In genomic region chr17:80155600-80155999, GRCh38 we compare ENCODE assay signal across 4 cellular contexts.
TF ChIP-seq lines count a peak whose summit lies in the region.
"Not testable (repeated sequence)": the region's sequence is repeated elsewhere in the genome, so short reads cannot be mapped to it uniquely, and the experiment has no call there.

No MANE protein-coding gene starts in this region.

TF ChIP-seq in GM23338, 12 proteins besides CTCF, POLR2A, EP300 and RAD21:
- peak; percentile 64 for TF ChIP-seq CREB1 (CRISPR knock-in tag; IDR thresholded peaks at IDR 0.05; ENCODE audit: low read depth)
- peak; percentile 51; the same call in 1 of the 2 replicates for TF ChIP-seq ZNF331 (CRISPR knock-in tag; IDR thresholded peaks at IDR 0.05; ENCODE audit: low read depth)
TF ChIP-seq in GM23338: peak in this region for 2; not testable (repeated sequence) for 10.

TF ChIP-seq in Ishikawa, 13 proteins besides CTCF, POLR2A, EP300 and RAD21:
- TF ChIP-seq TEAD4 (IDR thresholded peaks at IDR 0.05) = 0 out of 2 replicates have a peak, but pooled peaks have one; percentile 18
- peak; percentile 21; the same call in 1 of the 2 replicates for TF ChIP-seq CEBPB (IDR thresholded peaks at IDR 0.05)

TF ChIP-seq in K562, 482 proteins besides CTCF, POLR2A, EP300 and RAD21:
- TF ChIP-seq CBX5 (IDR thresholded peaks at IDR 0.05; ENCODE audit: borderline replicate concordance, low read depth) (peak; percentile 77; the same call in 1 of the 2 replicates), TRIM28 (IDR thresholded peaks at IDR 0.05) (peak; percentile 85), ZNF280A (IDR thresholded peaks at IDR 0.05; ENCODE audit: low read depth, partially characterized antibody) (peak; percentile 44), CBX3 (IDR thresholded peaks at IDR 0.05; ENCODE audit: borderline replicate concordance in 1 of 2, low read length in 2 of 2) (peak in 1 of 2 experiments; percentile 74; a peak in 1 of 3 replicates), TRIM24 (IDR thresholded peaks at IDR 0.05) (peak in 1 of 2 experiments; percentile 15; a peak in 1 of 4 replicates)

TF ChIP-seq in HepG2, 621 proteins besides CTCF, POLR2A, EP300 and RAD21:
- TF ChIP-seq TOPORS (CRISPR knock-in tag; IDR thresholded peaks at IDR 0.05) = 0 out of 2 replicates have a peak, but pooled peaks have one; percentile 39
- TF ChIP-seq ATF7 (IDR thresholded peaks at IDR 0.05) = 0 out of 2 replicates have a peak, but pooled peaks have one; percentile 11
- not testable (repeated sequence) for TF ChIP-seq ATF7 (CRISPR knock-in tag; IDR thresholded peaks at IDR 0.05)
- TF ChIP-seq SETDB1 (CRISPR knock-in tag; IDR thresholded peaks at IDR 0.05; ENCODE audit: borderline replicate concordance) = peak; percentile 91; the same call in 1 of the 2 replicates
